Comparison of ENCODE assay signal across 32 cellular contexts in genomic region chrX:46400530-46400929, GRCh38.
"Had no signal": no experiment of that assay in that cellular context is flagged by ENCODE, and none has a peak within 500 bp of the region (broad histone marks: within the 10 kb centered on the region; RNA-seq: fewer than 3 reads in every experiment).

No MANE protein-coding gene starts in this region.

- H3K9me3 ChIP-seq: colonic mucosa, esophagus muscularis mucosa, gastroesophageal sphincter had no signal

- H3K4me1 ChIP-seq: colonic mucosa, esophagus muscularis mucosa, gastroesophageal sphincter had no signal

- ATAC-seq: activated CD4-positive, CD25-positive, alpha-beta regulatory T cell treated with anti-CD3 and anti-CD28 coated beads, Interleukin-2, amount 50 U/mL, for 24 hours; activated CD8-positive, alpha-beta T cell treated with anti-CD3 and anti-CD28 coated beads for 36 hours; activated T-cell treated with anti-CD3 and anti-CD28 coated beads, Interleukin-2, amount 50 U/mL, for 4 hours; activated T-helper 17 cell treated with anti-CD3 and anti-CD28 coated beads, Interleukin-2, amount 50 U/mL, for 72 hours; gastroesophageal sphincter; T-helper 17 cell had no signal

- FAIRE-seq: astrocyte, endometrium, endothelial cell of umbilical vein had no signal

- DNase-seq: activated B cell treated with CpG ODN at 0.5 μM for 24 hours; activated CD4-positive, alpha-beta T cell treated with anti-CD3 and anti-CD28 coated beads for 48 hours; activated CD4-positive, alpha-beta T cell treated with anti-CD3 and anti-CD28 coated beads, Interleukin-2, amount 50 U/mL, for 1 hour; activated CD4-positive, alpha-beta T cell treated with anti-CD3 and anti-CD28 coated beads, Interleukin-2, amount 50 U/mL, for 48 hours; activated CD8-positive, alpha-beta memory T cell treated with anti-CD3 and anti-CD28 coated beads for 24 hours; activated CD8-positive, alpha-beta T cell treated with anti-CD3 and anti-CD28 coated beads for 36 hours; activated effector memory CD4-positive, alpha-beta T cell treated with Interleukin-2 at 50 U/mL for 16 hours; activated gamma-delta T cell treated with Interleukin-2 at 50 U/mL for 16 hours; activated naive CD4-positive, alpha-beta T cell treated with anti-CD3 and anti-CD28 coated beads, Interleukin-2, amount 50 U/mL, for 16 hours; activated naive CD4-positive, alpha-beta T cell treated with Interleukin-2 at 50 U/mL for 16 hours; activated T-cell treated with anti-CD3 and anti-CD28 coated beads, Interleukin-2, amount 50 U/mL, for 4 hours; amniotic stem cell; anterior cingulate cortex; brain microvascular endothelial cell; central memory CD4-positive, alpha-beta T cell; cerebellar nuclear complex; colonic mucosa; effector CD8-positive, alpha-beta T cell; erythroblast; foreskin melanocyte; T-helper 1 cell; T-helper 17 cell; T1000; WERI-Rb-1 had no signal

- H3K27me3 ChIP-seq: brain microvascular endothelial cell, cardiac muscle cell, colonic mucosa, esophagus muscularis mucosa, gastroesophageal sphincter had no signal

- H3K27ac ChIP-seq: brain microvascular endothelial cell, cardiac muscle cell, colonic mucosa, esophagus muscularis mucosa, gastroesophageal sphincter, WERI-Rb-1 had no signal

- H3K4me3 ChIP-seq: cardiac muscle cell, colonic mucosa, esophagus muscularis mucosa, gastroesophageal sphincter had no signal

- H3K36me3 ChIP-seq: brain microvascular endothelial cell, cardiac muscle cell, colonic mucosa, esophagus muscularis mucosa, gastroesophageal sphincter, WERI-Rb-1 had no signal
